In the genomic region with DNA sequence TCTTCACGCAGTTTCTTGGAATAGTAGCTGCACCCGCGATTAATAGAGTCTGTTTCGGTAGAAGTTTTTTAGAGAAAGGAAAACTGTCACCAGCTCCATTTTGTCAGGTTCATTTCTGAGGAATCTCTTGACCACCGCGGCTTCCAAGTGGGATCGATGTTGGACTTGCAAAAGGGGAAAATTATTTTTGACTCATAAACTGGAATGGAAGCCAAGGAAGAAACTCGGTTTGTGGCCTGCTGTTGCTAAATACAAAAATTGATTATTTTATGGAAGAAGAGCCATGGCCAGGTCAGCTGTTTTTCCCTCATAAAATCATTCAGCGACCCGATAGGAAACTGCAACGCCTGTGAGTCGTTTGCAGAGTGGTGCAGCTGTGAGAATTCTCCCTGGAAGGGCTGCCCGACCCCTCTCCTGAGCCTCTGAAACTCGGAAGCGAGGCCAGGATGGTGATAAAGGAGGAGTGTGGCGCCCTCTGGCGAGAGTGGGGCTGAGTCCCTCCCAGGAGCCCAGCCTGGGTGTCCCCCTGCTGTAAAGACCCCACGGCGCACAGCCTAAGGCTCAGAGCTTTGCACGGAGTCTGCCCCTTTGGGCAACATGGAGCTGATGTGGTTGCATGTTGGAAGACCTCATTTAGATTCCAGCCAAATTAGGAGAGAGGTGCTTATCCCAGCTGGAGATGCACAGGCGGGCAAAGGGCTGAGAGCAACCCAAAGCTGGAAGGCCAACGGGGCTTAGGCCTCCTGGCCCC, we compare ENCODE assay signal across 8 cellular contexts.
DNase-seq lines count a peak whose midpoint lies in the region; ATAC-seq and TF ChIP-seq lines count a peak whose summit lies in the region.

No MANE protein-coding gene starts in this region.

- intact Hi-C loops in CD4-positive, alpha-beta T cell (cut with DNase I, micrococcal nuclease) = loop anchor here (1.0 kb wide), 2 partner anchors 166 to 188 kb away; no protein-coding TSS in a partner anchor
- intact Hi-C loops in ascending aorta (cut with DNase I) = loop anchor here (1.0 to 2.0 kb wide), 2 partner anchors 167 to 188 kb away; no protein-coding TSS in a partner anchor

- no peaks in the 10 kb centered on the region for H3K9me3 ChIP-seq in CD4-positive, alpha-beta T cell (ENCODE audit: control insufficient read depth, low read length)
- no peaks in the 10 kb centered on the region for H3K9me3 ChIP-seq in ascending aorta

- ATAC-seq in CD4-positive, alpha-beta T cell (ENCODE audit: poor library complexity) = peak; percentile 70
- ATAC-seq in GM21528 (IDR thresholded peaks at IDR 0.05; ENCODE audit: low FRiP score, unreplicated experiment) (no peak), HG03097 (IDR thresholded peaks at IDR 0.05; ENCODE audit: low FRiP score, unreplicated experiment) (no peak)

- no peak overlapping the region for H3K4me3 Mint-ChIP-seq in CD4-positive, alpha-beta T cell

- H3K27me3 ChIP-seq in CD4-positive, alpha-beta T cell (ENCODE audit: control insufficient read depth, insufficient read depth, low read length) = no peaks in the 10 kb centered on the region
- H3K27me3 ChIP-seq in HL-60 (ENCODE audit: insufficient read depth, poor library complexity, severe bottlenecking) = no peaks in the 10 kb centered on the region
- H3K27me3 ChIP-seq in ascending aorta = no peaks in the 10 kb centered on the region

- CTCF ChIA-PET in CD4-positive, alpha-beta T cell (lab: Charles Lee) = interaction anchor here (1.0 to 3.8 kb wide), 8 partner anchors 27 to 188 kb away, joined by 3 to 41 read pairs (median 4); no protein-coding TSS in a partner anchor

- no peaks in the 10 kb centered on the region for H3K36me3 ChIP-seq in ascending aorta

- H3K27ac ChIP-seq in CD4-positive, alpha-beta T cell (ENCODE audit: low read depth, low read length) = no peak overlapping the region
- H3K27ac ChIP-seq in HL-60 (replicated peaks) = no peak overlapping the region
- no peak overlapping the region for H3K27ac ChIP-seq in ascending aorta

- POLR2A ChIA-PET in CD4-positive, alpha-beta T cell (lab: Charles Lee) = interaction anchor here (0.6 to 0.8 kb wide), 2 partner anchors 167 kb away, joined by 3 read pairs; no protein-coding TSS in a partner anchor

- DNase-seq in CD4-positive, alpha-beta T cell = peak; percentile 52 to 80 (median 62)
- DNase-seq in HL-60 (ENCODE audit: low read depth in 1 of 2, low spot score in 1 of 2) = peak in 1 of 2 experiments; percentile 47
- DNase-seq in T-helper 2 cell = peak; percentile 12 to 63 (median 50)
- no peak for DNase-seq in ascending aorta (ENCODE audit: low spot score in 2 of 2)
- peak in 43 of 51 donors; percentile 9 to 80 (median 51) for DNase-seq in hypothalamus (lab: John Stamatoyannopoulos, UW)
- DNase-seq in stimulated activated CD4-positive, alpha-beta T cell treated with anti-CD3 and anti-CD28 coated beads, Interleukin-12 subunit alpha, Interleukin-12 subunit beta, amount 100 ng/mL, for 4 hours = peak; percentile 66

- no peaks in the 10 kb centered on the region for H3K36me3 Mint-ChIP-seq in CD4-positive, alpha-beta T cell (ENCODE audit: low read depth)

- H3K4me3 ChIP-seq in HL-60 (replicated peaks; ENCODE audit: insufficient read depth, low read length) (no peak overlapping the region), ascending aorta (no peak overlapping the region)

- H3K9me3 Mint-ChIP-seq in CD4-positive, alpha-beta T cell = no peaks in the 10 kb centered on the region

- peaks cover 0 to 10% of the 10 kb centered on the region in 2 donors for H3K4me1 ChIP-seq in ascending aorta

- peak; percentile 87 for TF ChIP-seq CTCF in CD4-positive, alpha-beta T cell (IDR thresholded peaks at IDR 0.05)
- peak; percentile 72 for TF ChIP-seq CTCF in HL-60 (IDR thresholded peaks at IDR 0.05; ENCODE audit: insufficient read depth, low read length)
- peak; percentile 76 to 89 (median 84) for TF ChIP-seq CTCF in ascending aorta (IDR thresholded peaks at IDR 0.05)

- H3K4me1 Mint-ChIP-seq in CD4-positive, alpha-beta T cell (ENCODE audit: low read depth) = no peaks in the 10 kb centered on the region

- no peaks in the 10 kb centered on the region for H3K27me3 Mint-ChIP-seq in CD4-positive, alpha-beta T cell

- no peak overlapping the region for H3K27ac Mint-ChIP-seq in CD4-positive, alpha-beta T cell

Comparison
In these comparisons a context has a peak if more than half of its experiments do, and no peak if none do; other contexts are left out.
1. DNase-seq: peak in CD4-positive, alpha-beta T cell (10 of 10), T-helper 2 cell (5 of 5), hypothalamus (43 of 51) and stimulated activated CD4-positive, alpha-beta T cell treated with anti-CD3 and anti-CD28 coated beads, Interleukin-12 subunit alpha, Interleukin-12 subunit beta, amount 100 ng/mL, for 4 hours (single experiment); none in ascending aorta (0 of 2).
2. Peak in every context shown above with its lines, with median percentiles within 50 percentile points of each other: CTCF ChIP-seq.